In the genomic region with DNA sequence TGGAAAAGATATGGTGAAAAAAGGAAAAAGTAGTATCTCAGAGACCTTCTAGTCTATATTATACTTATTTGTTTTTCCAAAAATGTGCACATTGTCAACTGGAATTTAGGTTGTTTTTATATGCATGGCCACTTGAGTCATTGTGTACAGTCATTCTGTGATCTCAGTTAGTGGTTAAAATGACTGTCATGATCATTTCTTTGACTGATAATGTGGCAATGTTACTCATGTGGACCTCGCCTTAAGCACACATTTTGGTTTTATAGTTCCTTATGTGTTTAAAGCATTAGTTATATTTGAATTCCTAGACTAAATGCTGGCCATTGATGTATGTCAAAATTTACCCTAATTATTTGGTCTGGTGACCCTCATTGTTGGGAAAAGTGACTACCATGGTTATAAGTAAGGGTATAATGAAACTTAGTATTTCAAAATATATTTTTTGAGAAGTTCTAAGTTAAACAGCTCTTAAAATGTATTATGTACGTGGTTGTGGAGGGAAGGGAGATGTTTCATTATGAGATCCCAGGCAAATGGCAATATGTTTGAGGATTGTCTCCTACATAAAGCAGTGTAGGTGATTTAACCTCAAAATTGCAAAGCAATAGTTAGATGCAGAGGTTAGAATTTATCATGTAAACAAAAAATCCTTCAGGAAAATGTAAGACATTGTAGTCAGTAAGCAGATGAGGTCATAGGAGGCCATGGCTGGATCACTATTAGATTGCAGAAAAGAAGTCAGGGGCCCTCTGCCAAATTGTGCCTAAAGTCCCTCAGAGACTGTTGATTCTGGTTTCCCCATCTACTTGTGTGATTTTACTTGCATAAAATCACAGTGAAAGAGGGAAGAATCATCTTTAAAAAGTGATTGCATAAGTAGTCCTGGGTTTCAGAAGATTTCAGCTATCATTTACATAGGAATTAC, we compare ENCODE assay signal across 2 cellular contexts.
TF ChIP-seq lines count a peak whose summit lies in the region.

No MANE protein-coding gene starts in this region.

TF ChIP-seq in K562, 482 proteins besides CTCF, POLR2A, EP300 and RAD21 (continued from another document):
- no peak for TF ChIP-seq POLR2B (IDR thresholded peaks at IDR 0.05; ENCODE audit: low read depth, partially characterized antibody)
- peak; percentile 36; the same call in 1 of the 2 replicates for TF ChIP-seq NFE2 (IDR thresholded peaks at IDR 0.05; ENCODE audit: low read depth)
- TF ChIP-seq ARID1B (IDR thresholded peaks at IDR 0.05), result peak; percentile 27; the same call in 1 of the 2 replicates
- TF ChIP-seq GABPB1 (CRISPR knock-in tag; IDR thresholded peaks at IDR 0.05), result no peak
- TF ChIP-seq XRCC3 (IDR thresholded peaks at IDR 0.05), result no peak
- TF ChIP-seq, protein P1, sequence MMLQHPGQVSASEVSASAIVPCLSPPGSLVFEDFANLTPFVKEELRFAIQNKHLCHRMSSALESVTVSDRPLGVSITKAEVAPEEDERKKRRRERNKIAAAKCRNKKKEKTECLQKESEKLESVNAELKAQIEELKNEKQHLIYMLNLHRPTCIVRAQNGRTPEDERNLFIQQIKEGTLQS (IDR thresholded peaks at IDR 0.05), result peak; percentile 50
- TF ChIP-seq, protein P1 (CRISPR knock-in tag; conservative IDR thresholded peaks at IDR 0.05), result no peak
- TF ChIP-seq FOSL1 (tag; conservative IDR thresholded peaks at IDR 0.05), result peak; percentile 92
- TF ChIP-seq, protein P2, sequence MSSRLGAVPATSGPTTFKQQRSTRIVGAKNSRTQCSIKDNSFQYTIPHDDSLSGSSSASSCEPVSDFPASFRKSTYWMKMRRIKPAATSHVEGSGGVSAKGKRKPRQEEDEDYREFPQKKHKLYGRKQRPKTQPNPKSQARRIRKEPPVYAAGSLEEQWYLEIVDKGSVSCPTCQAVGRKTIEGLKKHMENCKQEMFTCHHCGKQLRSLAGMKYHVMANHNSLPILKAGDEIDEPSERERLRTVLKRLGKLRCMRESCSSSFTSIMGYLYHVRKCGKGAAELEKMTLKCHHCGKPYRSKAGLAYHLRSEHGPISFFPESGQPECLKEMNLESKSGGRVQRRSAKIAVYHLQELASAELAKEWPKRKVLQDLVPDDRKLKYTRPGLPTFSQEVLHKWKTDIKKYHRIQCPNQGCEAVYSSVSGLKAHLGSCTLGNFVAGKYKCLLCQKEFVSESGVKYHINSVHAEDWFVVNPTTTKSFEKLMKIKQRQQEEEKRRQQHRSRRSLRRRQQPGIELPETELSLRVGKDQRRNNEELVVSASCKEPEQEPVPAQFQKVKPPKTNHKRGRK (tag; IDR thresholded peaks at IDR 0.05), result no peak
- TF ChIP-seq TAF7 (tag; IDR thresholded peaks at IDR 0.05), result no peak
- TF ChIP-seq, protein P3, sequence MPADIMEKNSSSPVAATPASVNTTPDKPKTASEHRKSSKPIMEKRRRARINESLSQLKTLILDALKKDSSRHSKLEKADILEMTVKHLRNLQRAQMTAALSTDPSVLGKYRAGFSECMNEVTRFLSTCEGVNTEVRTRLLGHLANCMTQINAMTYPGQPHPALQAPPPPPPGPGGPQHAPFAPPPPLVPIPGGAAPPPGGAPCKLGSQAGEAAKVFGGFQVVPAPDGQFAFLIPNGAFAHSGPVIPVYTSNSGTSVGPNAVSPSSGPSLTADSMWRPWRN (IDR thresholded peaks at IDR 0.05; ENCODE audit: low read depth), result no peak

TF ChIP-seq in HEK293T, 16 proteins besides CTCF, POLR2A, EP300 and RAD21 (continued from another document):
- TF ChIP-seq, protein P4, sequence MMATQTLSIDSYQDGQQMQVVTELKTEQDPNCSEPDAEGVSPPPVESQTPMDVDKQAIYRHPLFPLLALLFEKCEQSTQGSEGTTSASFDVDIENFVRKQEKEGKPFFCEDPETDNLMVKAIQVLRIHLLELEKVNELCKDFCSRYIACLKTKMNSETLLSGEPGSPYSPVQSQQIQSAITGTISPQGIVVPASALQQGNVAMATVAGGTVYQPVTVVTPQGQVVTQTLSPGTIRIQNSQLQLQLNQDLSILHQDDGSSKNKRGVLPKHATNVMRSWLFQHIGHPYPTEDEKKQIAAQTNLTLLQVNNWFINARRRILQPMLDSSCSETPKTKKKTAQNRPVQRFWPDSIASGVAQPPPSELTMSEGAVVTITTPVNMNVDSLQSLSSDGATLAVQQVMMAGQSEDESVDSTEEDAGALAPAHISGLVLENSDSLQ (IDR thresholded peaks at IDR 0.05), result no peak
- TF ChIP-seq NFRKB (IDR thresholded peaks at IDR 0.05), result no peak
- no peak for TF ChIP-seq ARNT (IDR thresholded peaks at IDR 0.05)
- no peak for TF ChIP-seq FOXM1 (IDR thresholded peaks at IDR 0.05; ENCODE audit: borderline replicate concordance)
- TF ChIP-seq FOXA1 (IDR thresholded peaks at IDR 0.05), result no peak
- no peak for TF ChIP-seq CTBP1 (IDR thresholded peaks at IDR 0.05; ENCODE audit: borderline replicate concordance)
- TF ChIP-seq SP1 (IDR thresholded peaks at IDR 0.05), result no peak
- no peak for TF ChIP-seq LEF1 (IDR thresholded peaks at IDR 0.05; ENCODE audit: borderline replicate concordance)
- TF ChIP-seq L3MBTL2 (conservative IDR thresholded peaks at IDR 0.05), result no peak
- no peak for TF ChIP-seq ZNF384 (IDR thresholded peaks at IDR 0.05)
- no peak for TF ChIP-seq ELF4 (IDR thresholded peaks at IDR 0.05)
- no peak for TF ChIP-seq BHLHE40 (IDR thresholded peaks at IDR 0.05; ENCODE audit: borderline replicate concordance)
- TF ChIP-seq SUZ12 (IDR thresholded peaks at IDR 0.05), result no peak
